ENCODE assay signal across 19 cellular contexts in genomic region chr4:94660614-94661013, GRCh38.
DNase-seq lines count a peak whose midpoint lies in the region; ATAC-seq, FAIRE-seq and TF ChIP-seq lines count a peak whose summit lies in the region.
"Had no signal": no experiment of that assay in that cellular context is flagged by ENCODE, and none has a peak within 500 bp of the region (broad histone marks: within the 10 kb centered on the region; RNA-seq: fewer than 3 reads in every experiment).

No MANE protein-coding gene starts in this region.

- H3K9ac ChIP-seq in liver (ENCODE audit: low read depth in 1 of 2, low read length in 2 of 2) (no peak overlapping the region), HepG2 (ENCODE audit: insufficient read depth, low read depth, low read length) (no peak overlapping the region)
- H3K9ac ChIP-seq: BLaER1, GM23248 had no signal

- no peaks in the 10 kb centered on the region for H3K27me3 ChIP-seq in liver (ENCODE audit: control insufficient read depth in 4 of 4, insufficient read depth in 4 of 4, low read length in 3 of 4)
- no peaks in the 10 kb centered on the region for H3K27me3 ChIP-seq in HepG2 (ENCODE audit: control insufficient read depth in 1 of 2, insufficient read depth in 2 of 2, low read length in 2 of 2)
- H3K27me3 ChIP-seq: BLaER1 had no signal

- no peak for DNase-seq in HepG2 (ENCODE audit: low spot score)
- peak; percentile 51 for DNase-seq in left lobe of liver (ENCODE audit: low spot score)
- DNase-seq in renal cortical epithelial cell (ENCODE audit: low read depth): peak; percentile 30
- DNase-seq in substantia nigra (lab: John Stamatoyannopoulos, UW): no peak
- no peak for DNase-seq in NCI-H524 treated with DMSO at 0.1 percent for 48 hours (lab: John Stamatoyannopoulos, UW)
- DNase-seq in foreskin fibroblast: no peak
- DNase-seq: CD4-positive, alpha-beta memory T cell; DMS153; DMS79; GDM1; GM23248; IMR-90 had no signal

- no peak for TF ChIP-seq POLR2A in HepG2 (IDR thresholded peaks at IDR 0.05; ENCODE audit: insufficient read depth in 1 of 2, low read depth in 2 of 2, low read length in 2 of 2)

- TF ChIP-seq EP300 in HepG2 (IDR thresholded peaks at IDR 0.05; ENCODE audit: low read depth in 2 of 2, low read length in 2 of 2) (no peak), HepG2 (CRISPR knock-in tag; IDR thresholded peaks at IDR 0.05; ENCODE audit: borderline replicate concordance) (no peak)

- H3K27ac ChIP-seq in liver (ENCODE audit: low read depth in 1 of 2, low read length in 2 of 2) (no peak overlapping the region), HepG2 (ENCODE audit: extremely low read length, insufficient read depth, low read length) (no peak overlapping the region), substantia nigra (ENCODE audit: low read depth, low read length, poor library complexity, severe bottlenecking) (no peak overlapping the region)
- H3K27ac ChIP-seq: 22Rv1, BLaER1, GM23248, HL-60 had no signal

- POLR2A ChIA-PET in HepG2 (lab: Yijun Ruan, JAX): no interaction called here

- H3K36me3 ChIP-seq in liver (ENCODE audit: control insufficient read depth in 4 of 4, insufficient read depth in 3 of 4, low read depth in 1 of 4, low read length in 3 of 4) (peaks cover 7 to 28% (median 19%) of the 10 kb centered on the region in 4 donors), HepG2 (replicated peaks in 1 of 2; ENCODE audit: control insufficient read depth in 1 of 2, insufficient read depth in 2 of 2, low read length in 2 of 2) (peaks cover 5 to 24% of the 10 kb centered on the region in 2 experiments; a peak in 3 of 5 replicates)
- H3K36me3 ChIP-seq: BLaER1, HAP-1 had no signal

- H3K4me3 ChIP-seq in liver (ENCODE audit: low read depth in 1 of 3, low read length in 3 of 3) (no peak overlapping the region), HepG2 (replicated peaks in 1 of 3; ENCODE audit: insufficient read depth in 1 of 3, low read depth in 2 of 3, low read length in 3 of 3) (no peak overlapping the region), foreskin fibroblast (ENCODE audit: low read depth in 1 of 2, low read length in 2 of 2) (no peak overlapping the region)
- H3K4me3 ChIP-seq: BLaER1, GM23248, HAP-1, K562 had no signal

- in situ Hi-C loops in HepG2 (cut with HindIII; ENCODE audit: extremely low pct_ligation_motif_present, low pct_unique_long_range_greater_than_20kb): no loop called here

- FAIRE-seq in HepG2 (lab: Jason Lieb, UNC): no peak
- FAIRE-seq: GM19239, K562 had no signal

- no peaks in the 10 kb centered on the region for H4K20me1 ChIP-seq in HepG2 (ENCODE audit: insufficient read depth, low read length)
- H4K20me1 ChIP-seq: BLaER1 had no signal

- no TSS peak for BruUV-seq in HepG2 (replicated peaks; lab: Mats Ljungman, UMichigan)

- no peak overlapping the region for H3K4me2 ChIP-seq in HepG2 (ENCODE audit: low read depth, low read length)
- H3K4me2 ChIP-seq: BLaER1 had no signal

- ATAC-seq in HepG2 (no peak), left lobe of liver (peak; percentile 99)
- ATAC-seq: K562 had no signal

- intact Hi-C loops in HepG2 (cut with micrococcal nuclease; ENCODE audit: unreplicated experiment): no loop called here

- H2AFZ ChIP-seq in HepG2 (ENCODE audit: low read length): no peak overlapping the region
- H2AFZ ChIP-seq: GM23248 had no signal

- no peak for TF ChIP-seq CTCF in liver (IDR thresholded peaks at IDR 0.05; ENCODE audit: low read depth, low read length, missing input control)
- no peak for TF ChIP-seq CTCF in HepG2 (CRISPR knock-in tag; IDR thresholded peaks at IDR 0.05)
- TF ChIP-seq CTCF in foreskin fibroblast (IDR thresholded peaks at IDR 0.05; ENCODE audit: low read depth, low read length): no peak

- no peaks in the 10 kb centered on the region for H3K79me2 ChIP-seq in HepG2 (ENCODE audit: insufficient read depth, low read length)

- TF ChIP-seq RAD21 in liver (IDR thresholded peaks at IDR 0.05): peak in 1 of 2 donors; percentile 47
- TF ChIP-seq RAD21 in HepG2 (CRISPR knock-in tag; IDR thresholded peaks at IDR 0.05): no peak

- CTCF ChIA-PET in HepG2 (lab: Yijun Ruan, JAX; ENCODE audit: low intra/inter-chr PET ratio, low total read pairs): no interaction called here

- H3K9me3 ChIP-seq in liver (ENCODE audit: control insufficient read depth in 4 of 4, low read length in 3 of 4) (no peaks in the 10 kb centered on the region), HepG2 (ENCODE audit: low read length) (no peaks in the 10 kb centered on the region)
- H3K9me3 ChIP-seq: BLaER1, HAP-1 had no signal

- WGBS in liver: 62% methylated on average over 3 of the region's 3 CpGs
- 62% methylated on average over 3 of the region's 3 CpGs for WGBS in HepG2 (ENCODE audit: low lambda C conversion rate)

- H3K4me1 ChIP-seq in liver (ENCODE audit: control insufficient read depth in 4 of 4, insufficient read depth in 4 of 4, low read length in 3 of 4) (peaks cover 0 to 7% (median 4%) of the 10 kb centered on the region in 4 donors), HepG2 (ENCODE audit: insufficient read depth, low read length) (no peaks in the 10 kb centered on the region)
- H3K4me1 ChIP-seq: BLaER1, HAP-1 had no signal

TF ChIP-seq in liver, 16 proteins besides CTCF, POLR2A, EP300 and RAD21 (continues in another document):
- TF ChIP-seq, protein P1, sequence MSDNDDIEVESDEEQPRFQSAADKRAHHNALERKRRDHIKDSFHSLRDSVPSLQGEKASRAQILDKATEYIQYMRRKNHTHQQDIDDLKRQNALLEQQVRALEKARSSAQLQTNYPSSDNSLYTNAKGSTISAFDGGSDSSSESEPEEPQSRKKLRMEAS (IDR thresholded peaks at IDR 0.05): no peak
- TF ChIP-seq FOXA1 (IDR thresholded peaks at IDR 0.05): no peak
- no peak for TF ChIP-seq EGR1 (IDR thresholded peaks at IDR 0.05; ENCODE audit: low read depth in 2 of 2)
- TF ChIP-seq HNF4A (conservative IDR thresholded peaks at IDR 0.05): peak; percentile 67 to 80
- peak; percentile 56 for TF ChIP-seq FOXA2 (IDR thresholded peaks at IDR 0.05)
- TF ChIP-seq JUND (IDR thresholded peaks at IDR 0.05): peak; percentile 58 to 82
- peak; percentile 38 for TF ChIP-seq HNF4G (IDR thresholded peaks at IDR 0.05)
- TF ChIP-seq, protein P2, sequence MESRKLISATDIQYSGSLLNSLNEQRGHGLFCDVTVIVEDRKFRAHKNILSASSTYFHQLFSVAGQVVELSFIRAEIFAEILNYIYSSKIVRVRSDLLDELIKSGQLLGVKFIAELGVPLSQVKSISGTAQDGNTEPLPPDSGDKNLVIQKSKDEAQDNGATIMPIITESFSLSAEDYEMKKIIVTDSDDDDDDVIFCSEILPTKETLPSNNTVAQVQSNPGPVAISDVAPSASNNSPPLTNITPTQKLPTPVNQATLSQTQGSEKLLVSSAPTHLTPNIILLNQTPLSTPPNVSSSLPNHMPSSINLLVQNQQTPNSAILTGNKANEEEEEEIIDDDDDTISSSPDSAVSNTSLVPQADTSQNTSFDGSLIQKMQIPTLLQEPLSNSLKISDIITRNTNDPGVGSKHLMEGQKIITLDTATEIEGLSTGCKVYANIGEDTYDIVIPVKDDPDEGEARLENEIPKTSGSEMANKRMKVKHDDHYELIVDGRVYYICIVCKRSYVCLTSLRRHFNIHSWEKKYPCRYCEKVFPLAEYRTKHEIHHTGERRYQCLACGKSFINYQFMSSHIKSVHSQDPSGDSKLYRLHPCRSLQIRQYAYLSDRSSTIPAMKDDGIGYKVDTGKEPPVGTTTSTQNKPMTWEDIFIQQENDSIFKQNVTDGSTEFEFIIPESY (IDR thresholded peaks at IDR 0.05): no peak
- TF ChIP-seq ATF3 (IDR thresholded peaks at IDR 0.05): no peak
- TF ChIP-seq NR2F2 (IDR thresholded peaks at IDR 0.05): peak; percentile 97
- TF ChIP-seq GABPA (IDR thresholded peaks at IDR 0.05 in 1 of 2, conservative IDR thresholded peaks at IDR 0.05 in 1 of 2): no peak

TF ChIP-seq in HepG2, 621 proteins besides CTCF, POLR2A, EP300 and RAD21:
- no peak for TF ChIP-seq JUND (CRISPR knock-in tag; IDR thresholded peaks at IDR 0.05)
- no peak for TF ChIP-seq ZNF619 (CRISPR knock-in tag; IDR thresholded peaks at IDR 0.05)
- no peak for TF ChIP-seq POLR2AphosphoS5 (IDR thresholded peaks at IDR 0.05; ENCODE audit: low read depth, low read length)
- TF ChIP-seq ZNF280D (CRISPR knock-in tag; IDR thresholded peaks at IDR 0.05): no peak
- TF ChIP-seq ZNF362 (CRISPR knock-in tag; IDR thresholded peaks at IDR 0.05; ENCODE audit: borderline replicate concordance): no peak
- TF ChIP-seq GTF3A (CRISPR knock-in tag; conservative IDR thresholded peaks at IDR 0.05): no peak
- no peak for TF ChIP-seq MTF2 (CRISPR knock-in tag; IDR thresholded peaks at IDR 0.05; ENCODE audit: borderline replicate concordance)
- TF ChIP-seq ZNF746 (CRISPR knock-in tag; IDR thresholded peaks at IDR 0.05): no peak
- no peak for TF ChIP-seq POLR2G (IDR thresholded peaks at IDR 0.05; ENCODE audit: low read depth, low read length)

Comparison
In these comparisons a context has a peak if more than half of its experiments do, and no peak if none do; other contexts are left out.
1. DNase-seq: peak in left lobe of liver (single experiment) and renal cortical epithelial cell (single experiment); none in HepG2 (single experiment), substantia nigra (0 of 49), NCI-H524 treated with DMSO at 0.1 percent for 48 hours (single experiment) and foreskin fibroblast (0 of 2).